8 cellular contexts compared by ENCODE assay signal in the genomic region with DNA sequence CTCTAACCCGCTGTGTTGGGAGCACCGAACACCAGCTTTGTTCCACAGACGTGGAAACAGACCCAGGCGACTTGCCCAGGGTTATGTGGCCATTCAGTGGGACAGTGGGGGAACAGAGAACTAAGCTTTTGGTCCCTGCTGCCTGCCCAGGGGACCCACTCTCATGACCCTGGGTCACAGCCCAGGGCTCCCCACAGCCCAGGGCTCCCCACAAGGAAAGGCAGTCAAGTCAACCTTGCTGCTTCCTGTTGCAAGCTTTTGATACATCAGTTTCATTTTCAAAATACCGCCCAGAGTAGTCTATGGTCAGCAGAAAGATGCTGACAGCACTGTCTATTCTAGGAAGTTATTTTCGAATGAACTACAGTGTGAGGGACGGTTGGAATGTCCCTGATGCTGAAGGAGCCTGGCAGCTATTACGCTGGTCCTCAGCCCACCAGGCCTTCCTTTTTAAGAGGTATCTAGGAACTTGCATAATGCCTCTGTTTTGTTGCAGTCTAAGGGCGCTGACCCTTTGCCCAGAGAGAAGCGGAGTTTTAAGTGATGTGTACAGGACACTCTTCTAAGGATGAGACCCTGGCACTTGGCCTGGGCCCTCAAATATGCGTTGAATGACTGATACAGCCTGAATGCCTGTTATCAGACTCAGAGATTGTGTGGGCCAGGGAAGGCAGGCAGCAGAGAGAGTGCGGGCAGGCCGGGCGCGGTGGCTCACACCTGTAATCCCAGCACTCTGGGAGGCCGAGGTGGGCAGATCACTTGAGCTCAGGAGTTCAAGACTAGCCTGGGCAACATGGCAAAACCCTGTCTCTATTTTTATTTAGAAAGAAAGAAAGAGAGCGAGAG. TPM values are rescaled to one million over a fixed set of nuclear protein-coding genes. Genes with fewer than 3 reads are reported as not detected.
DNase-seq lines count a peak whose midpoint lies in the region; ATAC-seq and TF ChIP-seq lines count a peak whose summit lies in the region.

No MANE protein-coding gene starts in this region.

- DNase-seq in CD1c-positive myeloid dendritic cell (ENCODE audit: extremely low spot score) (peak; percentile 85), GM23338 (ENCODE audit: low spot score) (no peak), SK-N-MC (ENCODE audit: low read depth, low spot score) (no peak), epithelial cell of esophagus (ENCODE audit: low read depth) (no peak), osteocyte (ENCODE audit: extremely low spot score, unreplicated experiment) (no peak), chondrocyte (ENCODE audit: low spot score) (no peak), glomerular visceral epithelial cell (ENCODE audit: extremely low spot score) (no peak)

- peak overlapping the region; percentile 71 for H3K4me2 ChIP-seq in GM23338

- H3K9ac ChIP-seq in SK-N-MC (ENCODE audit: insufficient read length): peak overlapping the region; percentile 68

- H3K4me3 Mint-ChIP-seq in GM23338 (no peak overlapping the region), osteocyte (ENCODE audit: unreplicated experiment) (peak overlapping the region; percentile 72), chondrocyte (ENCODE audit: unreplicated experiment) (no peak overlapping the region)

- H3K79me2 ChIP-seq in GM23338 (replicated peaks; ENCODE audit: insufficient read depth): no peaks in the 10 kb centered on the region

- peaks cover 21% of the 10 kb centered on the region for H3K9me3 Mint-ChIP-seq in GM23338
- H3K9me3 Mint-ChIP-seq in osteocyte (ENCODE audit: unreplicated experiment): peaks cover 4% of the 10 kb centered on the region
- H3K9me3 Mint-ChIP-seq in chondrocyte (ENCODE audit: low read depth): peaks cover 4% of the 10 kb centered on the region

- no peak overlapping the region for H3K27ac Mint-ChIP-seq in GM23338
- H3K27ac Mint-ChIP-seq in osteocyte (ENCODE audit: unreplicated experiment): peak overlapping the region; percentile 47
- H3K27ac Mint-ChIP-seq in chondrocyte (ENCODE audit: unreplicated experiment): no peak overlapping the region

- H3K4me3 ChIP-seq in GM23338: peak overlapping the region; percentile 27; the same call in 1 of the 2 replicates
- peak overlapping the region; percentile 79 for H3K4me3 ChIP-seq in SK-N-MC
- peak overlapping the region; percentile 44 for H3K4me3 ChIP-seq in epithelial cell of esophagus (ENCODE audit: low read length)

- H3K4me1 Mint-ChIP-seq in GM23338 (peaks cover 3% of the 10 kb centered on the region; the same call in 1 of the 3 replicates), osteocyte (ENCODE audit: unreplicated experiment) (peaks cover 10% of the 10 kb centered on the region), chondrocyte (ENCODE audit: low read depth) (peaks cover 10% of the 10 kb centered on the region)

- H3K27ac ChIP-seq in GM23338 (ENCODE audit: low read depth) (no peak overlapping the region), SK-N-MC (no peak overlapping the region)

- H3K4me1 ChIP-seq in GM23338 (ENCODE audit: insufficient read depth): 0 out of 2 replicates have a peak, but pooled peaks cover 4% of the 10 kb centered on the region

- H3K9me3 ChIP-seq in SK-N-MC (ENCODE audit: low read depth, low read length): no peaks in the 10 kb centered on the region

- 0 out of 2 replicates have a peak, but pooled peaks cover 2% of the 10 kb centered on the region for H3K9me2 ChIP-seq in GM23338 (ENCODE audit: insufficient read depth)

- H4K20me1 ChIP-seq in GM23338 (replicated peaks; ENCODE audit: insufficient read depth): no peaks in the 10 kb centered on the region

- H3K36me3 ChIP-seq in GM23338 (ENCODE audit: insufficient read depth) (no peaks in the 10 kb centered on the region; the same call in 1 of the 2 replicates), SK-N-MC (ENCODE audit: insufficient read depth, low read length) (no peaks in the 10 kb centered on the region)

- H3K36me3 Mint-ChIP-seq in GM23338 (ENCODE audit: low read depth): peaks cover 10% of the 10 kb centered on the region
- H3K36me3 Mint-ChIP-seq in osteocyte (ENCODE audit: unreplicated experiment): no peaks in the 10 kb centered on the region
- peaks cover 2% of the 10 kb centered on the region for H3K36me3 Mint-ChIP-seq in chondrocyte (ENCODE audit: low read depth)

- ATAC-seq in GM23338 (peak; percentile 7), HG02870 (IDR thresholded peaks at IDR 0.05; ENCODE audit: unreplicated experiment) (no peak)

- H2AFZ ChIP-seq in GM23338: peak overlapping the region; percentile 87

- H3K27me3 Mint-ChIP-seq in GM23338 (ENCODE audit: insufficient read depth, low read depth, poor library complexity) (peaks cover 39% of the 10 kb centered on the region), osteocyte (ENCODE audit: unreplicated experiment) (peaks cover 4% of the 10 kb centered on the region), chondrocyte (ENCODE audit: low read depth) (peaks cover 1% of the 10 kb centered on the region)

- peaks cover 34% of the 10 kb centered on the region for H3K27me3 ChIP-seq in GM23338 (ENCODE audit: insufficient read depth)

- TF ChIP-seq CTCF in GM23338 (conservative IDR thresholded peaks at IDR 0.05; ENCODE audit: low read depth in 2 of 2) (no peak), epithelial cell of esophagus (IDR thresholded peaks at IDR 0.05; ENCODE audit: insufficient read depth, low read depth, low read length, missing control alignments) (no peak), osteocyte (IDR thresholded peaks at IDR 0.05) (no peak), chondrocyte (IDR thresholded peaks at IDR 0.05) (no peak)

- 0 out of 2 replicates have a peak, but pooled peaks cover 3% of the 10 kb centered on the region for H3F3A ChIP-seq in GM23338 (replicated peaks; ENCODE audit: low read depth)

TF ChIP-seq in GM23338, 12 proteins besides CTCF, POLR2A, EP300 and RAD21 (continues in another document):
- no peak for TF ChIP-seq EZH2phosphoT487 (IDR thresholded peaks at IDR 0.05; ENCODE audit: unreplicated experiment)
- TF ChIP-seq STAT1 (IDR thresholded peaks at IDR 0.05; ENCODE audit: unreplicated experiment): no peak
- TF ChIP-seq, protein P1, sequence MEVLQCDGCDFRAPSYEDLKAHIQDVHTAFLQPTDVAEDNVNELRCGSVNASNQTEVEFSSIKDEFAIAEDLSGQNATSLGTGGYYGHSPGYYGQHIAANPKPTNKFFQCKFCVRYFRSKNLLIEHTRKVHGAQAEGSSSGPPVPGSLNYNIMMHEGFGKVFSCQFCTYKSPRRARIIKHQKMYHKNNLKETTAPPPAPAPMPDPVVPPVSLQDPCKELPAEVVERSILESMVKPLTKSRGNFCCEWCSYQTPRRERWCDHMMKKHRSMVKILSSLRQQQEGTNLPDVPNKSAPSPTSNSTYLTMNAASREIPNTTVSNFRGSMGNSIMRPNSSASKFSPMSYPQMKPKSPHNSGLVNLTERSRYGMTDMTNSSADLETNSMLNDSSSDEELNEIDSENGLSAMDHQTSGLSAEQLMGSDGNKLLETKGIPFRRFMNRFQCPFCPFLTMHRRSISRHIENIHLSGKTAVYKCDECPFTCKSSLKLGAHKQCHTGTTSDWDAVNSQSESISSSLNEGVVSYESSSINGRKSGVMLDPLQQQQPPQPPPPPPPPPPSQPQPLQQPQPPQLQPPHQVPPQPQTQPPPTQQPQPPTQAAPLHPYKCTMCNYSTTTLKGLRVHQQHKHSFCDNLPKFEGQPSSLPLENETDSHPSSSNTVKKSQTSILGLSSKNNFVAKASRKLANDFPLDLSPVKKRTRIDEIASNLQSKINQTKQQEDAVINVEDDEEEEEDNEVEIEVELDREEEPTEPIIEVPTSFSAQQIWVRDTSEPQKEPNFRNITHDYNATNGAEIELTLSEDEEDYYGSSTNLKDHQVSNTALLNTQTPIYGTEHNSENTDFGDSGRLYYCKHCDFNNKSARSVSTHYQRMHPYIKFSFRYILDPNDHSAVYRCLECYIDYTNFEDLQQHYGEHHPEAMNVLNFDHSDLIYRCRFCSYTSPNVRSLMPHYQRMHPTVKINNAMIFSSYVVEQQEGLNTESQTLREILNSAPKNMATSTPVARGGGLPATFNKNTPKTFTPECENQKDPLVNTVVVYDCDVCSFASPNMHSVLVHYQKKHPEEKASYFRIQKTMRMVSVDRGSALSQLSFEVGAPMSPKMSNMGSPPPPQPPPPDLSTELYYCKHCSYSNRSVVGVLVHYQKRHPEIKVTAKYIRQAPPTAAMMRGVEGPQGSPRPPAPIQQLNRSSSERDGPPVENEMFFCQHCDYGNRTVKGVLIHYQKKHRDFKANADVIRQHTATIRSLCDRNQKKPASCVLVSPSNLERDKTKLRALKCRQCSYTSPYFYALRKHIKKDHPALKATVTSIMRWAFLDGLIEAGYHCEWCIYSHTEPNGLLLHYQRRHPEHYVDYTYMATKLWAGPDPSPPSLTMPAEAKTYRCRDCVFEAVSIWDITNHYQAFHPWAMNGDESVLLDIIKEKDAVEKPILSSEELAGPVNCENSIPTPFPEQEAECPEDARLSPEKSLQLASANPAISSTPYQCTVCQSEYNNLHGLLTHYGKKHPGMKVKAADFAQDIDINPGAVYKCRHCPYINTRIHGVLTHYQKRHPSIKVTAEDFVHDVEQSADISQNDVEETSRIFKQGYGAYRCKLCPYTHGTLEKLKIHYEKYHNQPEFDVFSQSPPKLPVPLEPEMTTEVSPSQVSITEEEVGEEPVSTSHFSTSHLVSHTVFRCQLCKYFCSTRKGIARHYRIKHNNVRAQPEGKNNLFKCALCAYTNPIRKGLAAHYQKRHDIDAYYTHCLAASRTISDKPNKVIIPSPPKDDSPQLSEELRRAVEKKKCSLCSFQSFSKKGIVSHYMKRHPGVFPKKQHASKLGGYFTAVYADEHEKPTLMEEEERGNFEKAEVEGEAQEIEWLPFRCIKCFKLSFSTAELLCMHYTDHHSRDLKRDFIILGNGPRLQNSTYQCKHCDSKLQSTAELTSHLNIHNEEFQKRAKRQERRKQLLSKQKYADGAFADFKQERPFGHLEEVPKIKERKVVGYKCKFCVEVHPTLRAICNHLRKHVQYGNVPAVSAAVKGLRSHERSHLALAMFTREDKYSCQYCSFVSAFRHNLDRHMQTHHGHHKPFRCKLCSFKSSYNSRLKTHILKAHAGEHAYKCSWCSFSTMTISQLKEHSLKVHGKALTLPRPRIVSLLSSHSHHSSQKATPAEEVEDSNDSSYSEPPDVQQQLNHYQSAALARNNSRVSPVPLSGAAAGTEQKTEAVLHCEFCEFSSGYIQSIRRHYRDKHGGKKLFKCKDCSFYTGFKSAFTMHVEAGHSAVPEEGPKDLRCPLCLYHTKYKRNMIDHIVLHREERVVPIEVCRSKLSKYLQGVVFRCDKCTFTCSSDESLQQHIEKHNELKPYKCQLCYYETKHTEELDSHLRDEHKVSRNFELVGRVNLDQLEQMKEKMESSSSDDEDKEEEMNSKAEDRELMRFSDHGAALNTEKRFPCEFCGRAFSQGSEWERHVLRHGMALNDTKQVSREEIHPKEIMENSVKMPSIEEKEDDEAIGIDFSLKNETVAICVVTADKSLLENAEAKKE (CRISPR knock-in tag; IDR thresholded peaks at IDR 0.05): no peak
- no peak for TF ChIP-seq POLR2AphosphoS5 (IDR thresholded peaks at IDR 0.05; ENCODE audit: low read depth)
- TF ChIP-seq ZNF114 (CRISPR knock-in tag; IDR thresholded peaks at IDR 0.05): no peak

RNA-seq across cellular contexts. Expression of a gene that starts 12.6 kb away (rescaled TPM):
- total RNA-seq in GM23338 (2014; rRNA removed; shearing (Covaris generic)): 16.5 and 28.6 TPM in 2 replicates
- 7.9 and 10.1 TPM in 2 replicates for polyA plus RNA-seq in GM23338 (2016; fragmentation: Nextera tagmentation; extraction: Ambion mirVana)
- total RNA-seq in osteocyte: 43.2 and 44.7 TPM in 2 replicates
- 29.9 to 45.6 TPM (median 40.3 TPM) in 3 replicates for total RNA-seq in chondrocyte

Comparison
In these comparisons a context has a peak if more than half of its experiments do, and no peak if none do; other contexts are left out.
1. H3K4me3 ChIP-seq: peak in every context shown above with its lines; median percentile 79 in SK-N-MC; 44 in epithelial cell of esophagus; 27 in GM23338.